ENCODE assay signal across 38 cellular contexts in the genomic region with DNA sequence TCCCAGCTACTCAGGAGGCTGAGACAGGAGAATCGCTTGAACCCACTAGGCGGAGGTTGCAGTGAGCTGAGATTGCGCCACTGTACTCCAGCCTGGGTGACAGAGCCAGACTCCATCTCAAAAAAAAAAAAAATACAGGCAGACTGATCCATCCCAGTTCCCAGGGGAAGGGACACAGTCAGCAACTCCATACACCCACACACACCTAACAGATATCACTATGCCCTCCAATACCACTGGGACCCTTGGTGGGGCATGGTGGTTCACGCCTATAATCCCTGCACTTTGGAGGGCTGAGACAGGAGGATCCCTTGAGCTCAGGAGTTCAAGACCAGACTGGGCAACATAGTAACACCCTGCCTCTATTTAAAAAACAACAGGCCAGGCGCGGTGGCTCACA. TPM values are rescaled to one million over a fixed set of nuclear protein-coding genes. Genes with fewer than 3 reads are reported as not detected.
"Had no signal": no experiment of that assay in that cellular context is flagged by ENCODE, and none has a peak within 500 bp of the region (broad histone marks: within the 10 kb centered on the region; RNA-seq: fewer than 3 reads in every experiment).

No MANE protein-coding gene starts in this region.

- H3K9me3 Mint-ChIP-seq: activated CD4-positive, alpha-beta memory T cell treated with anti-CD3 and anti-CD28 coated beads for 36 hours; activated CD4-positive, alpha-beta T cell treated with anti-CD3 and anti-CD28 coated beads, Interleukin-2, amount 10 ng/mL, durations not matched to agents 24 days and 14 days; activated CD8-positive, alpha-beta T cell treated with anti-CD3 and anti-CD28 coated beads for 36 hours; activated naive CD4-positive, alpha-beta T cell treated with anti-CD3 and anti-CD28 coated beads, Interleukin-2, amount 10 ng/mL, durations not matched to agents 7 days and 5 days; activated naive CD4-positive, alpha-beta T cell treated with anti-CD3 and anti-CD28 coated beads, Interleukin-2, amount 50 U/mL, for 24 hours; activated naive CD8-positive, alpha-beta T cell treated with anti-CD3 and anti-CD28 coated beads, Interleukin-2, amount 10 ng/mL, durations not matched to agents 7 days and 5 days; activated naive CD8-positive, alpha-beta T cell treated with anti-CD3 and anti-CD28 coated beads, Interleukin-2, amount 50 U/mL, for 24 hours; activated T-cell treated with anti-CD3 and anti-CD28 coated beads, Interleukin-2, amount 50 U/mL, for 4 hours; activated T-cell treated with anti-CD3 and anti-CD28 coated beads, Interleukin-2, amount 50 U/mL, for 72 hours; activated T-helper 1 cell treated with anti-CD3 and anti-CD28 coated beads, Interleukin-12 subunit alpha, Interleukin-12 subunit beta, Interleukin-2, Interleukin-4 antibody, amounts not matched to agents 30 ng/mL and 10 ng/mL and 1 ng/mL, durations not matched to agents 14 hours and 24 hours and 36 hours; activated T-helper 17 cell treated with anti-CD3 and anti-CD28 coated beads, Interleukin-2, amount 50 U/mL, for 72 hours; T-helper 1 cell treated with Interleukin-12 subunit alpha and Interleukin-12 subunit beta and Interleukin-4 antibody, amounts not matched to agents 30 μg/mL and 1 μg/mL, for 36 hours; T-helper 2 cell treated with Interferon-gamma antibody and Interleukin-4, amounts not matched to agents 5 μg/mL and 100 μg/mL, for 36 hours; WTC11 had no signal

- H3K4me3 ChIP-seq: ascending aorta, breast epithelium had no signal

- H3K27ac ChIP-seq: ascending aorta, brain microvascular endothelial cell, breast epithelium, VCaP had no signal

- H3K4me3 Mint-ChIP-seq: activated CD4-positive, alpha-beta memory T cell treated with anti-CD3 and anti-CD28 coated beads for 36 hours; activated CD4-positive, alpha-beta T cell treated with anti-CD3 and anti-CD28 coated beads, Interleukin-2, amount 10 ng/mL, durations not matched to agents 24 days and 14 days; activated CD8-positive, alpha-beta T cell treated with anti-CD3 and anti-CD28 coated beads for 36 hours; activated naive CD4-positive, alpha-beta T cell treated with anti-CD3 and anti-CD28 coated beads, Interleukin-2, amount 10 ng/mL, durations not matched to agents 7 days and 5 days; activated naive CD4-positive, alpha-beta T cell treated with anti-CD3 and anti-CD28 coated beads, Interleukin-2, amount 50 U/mL, for 24 hours; activated naive CD8-positive, alpha-beta T cell; activated naive CD8-positive, alpha-beta T cell treated with anti-CD3 and anti-CD28 coated beads, Interleukin-2, amount 10 ng/mL, durations not matched to agents 7 days and 5 days; activated naive CD8-positive, alpha-beta T cell treated with anti-CD3 and anti-CD28 coated beads, Interleukin-2, amount 50 U/mL, for 24 hours; activated T-cell treated with anti-CD3 and anti-CD28 coated beads, Interleukin-2, amount 50 U/mL, for 4 hours; activated T-cell treated with anti-CD3 and anti-CD28 coated beads, Interleukin-2, amount 50 U/mL, for 72 hours; activated T-helper 1 cell treated with anti-CD3 and anti-CD28 coated beads, Interleukin-12 subunit alpha, Interleukin-12 subunit beta, Interleukin-2, Interleukin-4 antibody, amounts not matched to agents 30 ng/mL and 10 ng/mL and 1 ng/mL, durations not matched to agents 14 hours and 24 hours and 36 hours; activated T-helper 17 cell treated with anti-CD3 and anti-CD28 coated beads, Interleukin-2, amount 50 U/mL, for 72 hours; T-helper 1 cell treated with Interleukin-12 subunit alpha and Interleukin-12 subunit beta and Interleukin-4 antibody, amounts not matched to agents 30 μg/mL and 1 μg/mL, for 36 hours; T-helper 2 cell treated with Interferon-gamma antibody and Interleukin-4, amounts not matched to agents 5 μg/mL and 100 μg/mL, for 36 hours; WTC11 had no signal

- FAIRE-seq: TTC549 had no signal

- H3K9me3 ChIP-seq: ascending aorta, breast epithelium had no signal

- H3K27me3 ChIP-seq: brain microvascular endothelial cell had no signal

- H3K36me3 ChIP-seq: ascending aorta, brain microvascular endothelial cell, breast epithelium had no signal

- H3K27ac Mint-ChIP-seq: activated CD4-positive, alpha-beta memory T cell treated with anti-CD3 and anti-CD28 coated beads for 36 hours; activated CD4-positive, alpha-beta T cell treated with anti-CD3 and anti-CD28 coated beads, Interleukin-2, amount 10 ng/mL, durations not matched to agents 24 days and 14 days; activated CD8-positive, alpha-beta T cell treated with anti-CD3 and anti-CD28 coated beads for 36 hours; activated naive CD4-positive, alpha-beta T cell treated with anti-CD3 and anti-CD28 coated beads, Interleukin-2, amount 10 ng/mL, durations not matched to agents 7 days and 5 days; activated naive CD8-positive, alpha-beta T cell; activated naive CD8-positive, alpha-beta T cell treated with anti-CD3 and anti-CD28 coated beads, Interleukin-2, amount 10 ng/mL, durations not matched to agents 7 days and 5 days; activated naive CD8-positive, alpha-beta T cell treated with anti-CD3 and anti-CD28 coated beads, Interleukin-2, amount 50 U/mL, for 24 hours; activated T-cell treated with anti-CD3 and anti-CD28 coated beads, Interleukin-2, amount 50 U/mL, for 72 hours; activated T-helper 1 cell treated with anti-CD3 and anti-CD28 coated beads, Interleukin-12 subunit alpha, Interleukin-12 subunit beta, Interleukin-2, Interleukin-4 antibody, amounts not matched to agents 30 ng/mL and 10 ng/mL and 1 ng/mL, durations not matched to agents 14 hours and 24 hours and 36 hours; activated T-helper 17 cell treated with anti-CD3 and anti-CD28 coated beads, Interleukin-2, amount 50 U/mL, for 72 hours; T-helper 1 cell treated with Interleukin-12 subunit alpha and Interleukin-12 subunit beta and Interleukin-4 antibody, amounts not matched to agents 30 μg/mL and 1 μg/mL, for 36 hours; T-helper 2 cell treated with Interferon-gamma antibody and Interleukin-4, amounts not matched to agents 5 μg/mL and 100 μg/mL, for 36 hours; WTC11 had no signal

- ATAC-seq: activated CD4-positive, CD25-positive, alpha-beta regulatory T cell treated with anti-CD3 and anti-CD28 coated beads, Interleukin-2, amount 50 U/mL, for 24 hours; activated CD8-positive, alpha-beta T cell treated with anti-CD3 and anti-CD28 coated beads for 36 hours; activated naive CD8-positive, alpha-beta T cell treated with anti-CD3 and anti-CD28 coated beads, Interleukin-2, amount 50 U/mL, for 24 hours; activated T-cell treated with anti-CD3 and anti-CD28 coated beads, Interleukin-2, amount 50 U/mL, for 4 hours; activated T-cell treated with anti-CD3 and anti-CD28 coated beads, Interleukin-2, amount 50 U/mL, for 72 hours; activated T-helper 17 cell treated with anti-CD3 and anti-CD28 coated beads, Interleukin-2, amount 50 U/mL, for 72 hours; WTC11 had no signal

- H3K36me3 Mint-ChIP-seq: activated CD4-positive, alpha-beta memory T cell treated with anti-CD3 and anti-CD28 coated beads for 36 hours; activated naive CD4-positive, alpha-beta T cell treated with anti-CD3 and anti-CD28 coated beads, Interleukin-2, amount 50 U/mL, for 24 hours; activated naive CD8-positive, alpha-beta T cell; WTC11 had no signal

- H3K4me1 ChIP-seq: breast epithelium had no signal

- DNase-seq: activated CD4-positive, alpha-beta memory T cell treated with anti-CD3 and anti-CD28 coated beads for 36 hours; activated CD4-positive, alpha-beta T cell treated with anti-CD3 and anti-CD28 coated beads for 4 hours; activated CD4-positive, alpha-beta T cell treated with anti-CD3 and anti-CD28 coated beads, Interleukin-2, amount 10 ng/mL, durations not matched to agents 24 days and 14 days; activated CD4-positive, alpha-beta T cell treated with anti-CD3 and anti-CD28 coated beads, Interleukin-2, amount 50 U/mL, for 1 hour; activated CD4-positive, alpha-beta T cell treated with anti-CD3 and anti-CD28 coated beads, Interleukin-2, amount 50 U/mL, for 4 hours; activated CD4-positive, CD25-positive, alpha-beta regulatory T cell; activated CD8-positive, alpha-beta memory T cell treated with anti-CD3 and anti-CD28 coated beads, Interleukin-2, amount 50 U/mL, for 4 hours; activated CD8-positive, alpha-beta T cell treated with anti-CD3 and anti-CD28 coated beads for 36 hours; activated effector memory CD4-positive, alpha-beta T cell treated with Interleukin-2 at 50 U/mL for 16 hours; activated gamma-delta T cell; activated naive CD4-positive, alpha-beta T cell treated with anti-CD3 and anti-CD28 coated beads, Interleukin-2, amount 10 ng/mL, durations not matched to agents 7 days and 5 days; activated naive CD4-positive, alpha-beta T cell treated with Interleukin-2 at 50 U/mL for 16 hours; activated naive CD8-positive, alpha-beta T cell treated with anti-CD3 and anti-CD28 coated beads, Interleukin-2, amount 10 ng/mL, durations not matched to agents 7 days and 5 days; activated naive CD8-positive, alpha-beta T cell treated with anti-CD3 and anti-CD28 coated beads, Interleukin-2, amount 50 U/mL, for 24 hours; activated T-cell treated with anti-CD3 and anti-CD28 coated beads for 4 hours; activated T-cell treated with anti-CD3 and anti-CD28 coated beads, Interleukin-2, amount 50 U/mL, for 1 hour; activated T-cell treated with anti-CD3 and anti-CD28 coated beads, Interleukin-2, amount 50 U/mL, for 4 hours; activated T-cell treated with anti-CD3 and anti-CD28 coated beads, Interleukin-2, amount 50 U/mL, for 72 hours; amygdala; anterior cingulate cortex; brain microvascular endothelial cell; central memory CD4-positive, alpha-beta T cell; SW 1271; T-helper 1 cell; T-helper 2 cell; T-helper 9 cell had no signal

RNA-seq across cellular contexts. Expression of gene DPF1, which starts 2.6 kb away (rescaled TPM):
- total RNA-seq: ascending aorta, breast epithelium had no signal

RNA-seq across cellular contexts. Expression of gene PPP1R14A, which starts 34.8 kb away (rescaled TPM):
- total RNA-seq: activated naive CD8-positive, alpha-beta T cell treated with anti-CD3 and anti-CD28 coated beads, Interleukin-2, amount 10 ng/mL, durations not matched to agents 7 days and 5 days; activated T-helper 17 cell treated with anti-CD3 and anti-CD28 coated beads, Interleukin-2, amount 50 U/mL, for 72 hours had no signal
